23 cellular contexts compared by ENCODE assay signal in the genomic region with DNA sequence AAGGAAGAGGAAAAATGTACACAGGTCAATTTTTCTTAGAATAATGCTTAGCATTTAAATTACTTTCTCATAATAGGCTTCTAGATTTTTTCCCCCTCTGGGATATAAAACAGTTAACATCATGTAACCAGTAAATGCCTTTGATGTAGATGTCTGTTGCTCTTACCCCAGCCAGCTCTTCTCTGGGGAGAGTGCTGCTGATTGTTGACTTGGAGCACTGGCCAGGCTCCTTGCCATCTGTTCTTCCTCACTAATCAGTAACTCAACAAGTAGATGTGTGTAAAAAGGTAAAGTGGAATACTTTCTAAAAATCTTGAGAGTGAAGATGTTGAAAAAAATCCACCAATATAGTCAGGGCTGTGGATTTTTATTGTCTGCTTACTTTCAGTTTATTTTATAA.
"Had no signal": no experiment of that assay in that cellular context is flagged by ENCODE, and none has a peak within 500 bp of the region (broad histone marks: within the 10 kb centered on the region; RNA-seq: fewer than 3 reads in every experiment).

No MANE protein-coding gene starts in this region.

- H3K27me3 Mint-ChIP-seq: activated B cell treated with CpG ODN at 0.5 μM for 24 hours; activated CD4-positive, alpha-beta memory T cell treated with anti-CD3 and anti-CD28 coated beads, Interleukin-2, amount 10 ng/mL, durations not matched to agents 7 days and 5 days; activated CD4-positive, alpha-beta T cell treated with anti-CD3 and anti-CD28 coated beads, Interleukin-2, amount 10 ng/mL, durations not matched to agents 7 days and 5 days; activated naive CD8-positive, alpha-beta T cell; activated T-helper 17 cell treated with anti-CD3 and anti-CD28 coated beads, Interleukin-2, amount 50 U/mL, for 72 hours; T-helper 17 cell had no signal

- H3K4me3 ChIP-seq: cardiac muscle cell, Peyer's patch had no signal

- H3K4me3 Mint-ChIP-seq: activated B cell treated with CpG ODN at 0.5 μM for 24 hours; activated CD4-positive, alpha-beta memory T cell treated with anti-CD3 and anti-CD28 coated beads, Interleukin-2, amount 10 ng/mL, durations not matched to agents 7 days and 5 days; activated CD4-positive, alpha-beta T cell treated with anti-CD3 and anti-CD28 coated beads, Interleukin-2, amount 10 ng/mL, durations not matched to agents 7 days and 5 days; activated naive CD4-positive, alpha-beta T cell treated with anti-CD3 and anti-CD28 coated beads for 36 hours; activated naive CD8-positive, alpha-beta T cell; activated T-helper 17 cell treated with anti-CD3 and anti-CD28 coated beads, Interleukin-2, amount 50 U/mL, for 72 hours; T-helper 17 cell had no signal

- DNase-seq: activated B cell treated with CpG ODN at 0.5 μM for 24 hours; activated CD4-positive, alpha-beta memory T cell treated with anti-CD3 and anti-CD28 coated beads, Interleukin-2, amount 10 ng/mL, durations not matched to agents 7 days and 5 days; activated CD4-positive, alpha-beta T cell treated with anti-CD3 and anti-CD28 coated beads for 1 hour; activated CD4-positive, alpha-beta T cell treated with anti-CD3 and anti-CD28 coated beads, Interleukin-2, amount 10 ng/mL, durations not matched to agents 7 days and 5 days; activated gamma-delta T cell; activated naive CD4-positive, alpha-beta T cell treated with anti-CD3 and anti-CD28 coated beads for 36 hours; activated T-cell treated with anti-CD3 and anti-CD28 coated beads for 4 hours; activated T-cell treated with anti-CD3 and anti-CD28 coated beads, Interleukin-2, amount 50 U/mL, for 48 hours; brain microvascular endothelial cell; KBM-7; NCI-H1048; NCI-H146; NCI-H2029; NCI-H2107; NCI-H526; Peyer's patch; SHP77 treated with DMSO at 0.1 percent for 48 hours; T-helper 17 cell; T-helper 9 cell had no signal

- H3K27ac Mint-ChIP-seq: activated B cell treated with CpG ODN at 0.5 μM for 24 hours; activated CD4-positive, alpha-beta memory T cell treated with anti-CD3 and anti-CD28 coated beads, Interleukin-2, amount 10 ng/mL, durations not matched to agents 7 days and 5 days; activated CD4-positive, alpha-beta T cell treated with anti-CD3 and anti-CD28 coated beads, Interleukin-2, amount 10 ng/mL, durations not matched to agents 7 days and 5 days; activated naive CD4-positive, alpha-beta T cell treated with anti-CD3 and anti-CD28 coated beads for 36 hours; activated naive CD8-positive, alpha-beta T cell; activated T-helper 17 cell treated with anti-CD3 and anti-CD28 coated beads, Interleukin-2, amount 50 U/mL, for 72 hours; T-helper 17 cell had no signal

- H3K27ac ChIP-seq: brain microvascular endothelial cell, cardiac muscle cell, Peyer's patch, RWPE1 had no signal

- H3K4me1 ChIP-seq: Peyer's patch had no signal

- H3K9me3 Mint-ChIP-seq: activated B cell treated with CpG ODN at 0.5 μM for 24 hours; activated CD4-positive, alpha-beta T cell treated with anti-CD3 and anti-CD28 coated beads, Interleukin-2, amount 10 ng/mL, durations not matched to agents 7 days and 5 days; activated naive CD4-positive, alpha-beta T cell treated with anti-CD3 and anti-CD28 coated beads for 36 hours had no signal

- H3K36me3 ChIP-seq: brain microvascular endothelial cell had no signal

- H3K27me3 ChIP-seq: brain microvascular endothelial cell, cardiac muscle cell, Peyer's patch had no signal

- ATAC-seq: activated T-helper 17 cell treated with anti-CD3 and anti-CD28 coated beads, Interleukin-2, amount 50 U/mL, for 72 hours; T-helper 17 cell had no signal

- H3K9me3 ChIP-seq: Peyer's patch had no signal

- H3K4me1 Mint-ChIP-seq: activated B cell treated with CpG ODN at 0.5 μM for 24 hours; activated CD4-positive, alpha-beta memory T cell treated with anti-CD3 and anti-CD28 coated beads, Interleukin-2, amount 10 ng/mL, durations not matched to agents 7 days and 5 days; activated CD4-positive, alpha-beta T cell treated with anti-CD3 and anti-CD28 coated beads, Interleukin-2, amount 10 ng/mL, durations not matched to agents 7 days and 5 days; activated T-helper 17 cell treated with anti-CD3 and anti-CD28 coated beads, Interleukin-2, amount 50 U/mL, for 72 hours had no signal
